In genomic region chr2:96407041-96407918, GRCh38 we compare ENCODE assay signal across 1 cellular context.
TF ChIP-seq lines count a peak whose summit lies in the region.

No MANE protein-coding gene starts in this region.

TF ChIP-seq in HepG2, 621 proteins besides CTCF, POLR2A, EP300 and RAD21 (continued from another document and continues in another):
- TF ChIP-seq ZBTB2 (CRISPR knock-in tag; IDR thresholded peaks at IDR 0.05; ENCODE audit: low read depth) (0 out of 2 replicates have a peak, but pooled peaks have one; percentile 31), PITX1 (CRISPR knock-in tag; IDR thresholded peaks at IDR 0.05) (peak; percentile 67; the same call in 1 of the 2 replicates), AHDC1 (CRISPR knock-in tag; IDR thresholded peaks at IDR 0.05; ENCODE audit: borderline replicate concordance) (peak; percentile 41; the same call in 1 of the 2 replicates), ZNF629 (CRISPR knock-in tag; conservative IDR thresholded peaks at IDR 0.05) (peak; percentile 37; the same call in 1 of the 2 replicates), KDM3A (CRISPR knock-in tag; IDR thresholded peaks at IDR 0.05; ENCODE audit: low read depth) (0 out of 2 replicates have a peak, but pooled peaks have one; percentile 48), TIGD3 (CRISPR knock-in tag; IDR thresholded peaks at IDR 0.05; ENCODE audit: borderline replicate concordance) (no peak), ERF (CRISPR knock-in tag; IDR thresholded peaks at IDR 0.05) (0 out of 2 replicates have a peak, but pooled peaks have one; percentile 23), RAD51 (IDR thresholded peaks at IDR 0.05; ENCODE audit: borderline replicate concordance) (no peak), RNF2 (conservative IDR thresholded peaks at IDR 0.05; ENCODE audit: low read depth) (peak; percentile 80), MYC (CRISPR knock-in tag; IDR thresholded peaks at IDR 0.05; ENCODE audit: borderline replicate concordance) (0 out of 2 replicates have a peak, but pooled peaks have one; percentile 51), NKX3-1 (CRISPR knock-in tag; IDR thresholded peaks at IDR 0.05) (no peak), HNF1B (CRISPR knock-in tag; IDR thresholded peaks at IDR 0.05) (peak; percentile 61; the same call in 1 of the 2 replicates), ZMAT3 (CRISPR knock-in tag; conservative IDR thresholded peaks at IDR 0.05) (no peak), ZMAT5 (CRISPR knock-in tag; IDR thresholded peaks at IDR 0.05; ENCODE audit: borderline replicate concordance, low read depth) (no peak), ZNF720 (CRISPR knock-in tag; IDR thresholded peaks at IDR 0.05) (no peak), ZNF772 (CRISPR knock-in tag; IDR thresholded peaks at IDR 0.05) (0 out of 2 replicates have a peak, but pooled peaks have one; percentile 29), CCAR2 (optimal IDR thresholded peaks at IDR 0.05; ENCODE audit: low read depth, low read length) (no peak), PAXIP1 (CRISPR knock-in tag; conservative IDR thresholded peaks at IDR 0.05) (0 out of 2 replicates have a peak, but pooled peaks have one; percentile 18), ZKSCAN5 (CRISPR knock-in tag; IDR thresholded peaks at IDR 0.05) (no peak), FOXO1 (CRISPR knock-in tag; IDR thresholded peaks at IDR 0.05) (peak; percentile 75), ZBED4 (CRISPR knock-in tag; IDR thresholded peaks at IDR 0.05; ENCODE audit: borderline replicate concordance) (peak; percentile 33; the same call in 1 of the 2 replicates), BORCS8-MEF2B (CRISPR knock-in tag; IDR thresholded peaks at IDR 0.05) (no peak), ZBTB38 (CRISPR knock-in tag; IDR thresholded peaks at IDR 0.05) (no peak), HOXA9 (CRISPR knock-in tag; IDR thresholded peaks at IDR 0.05; ENCODE audit: borderline replicate concordance) (no peak), DNMT3B (CRISPR knock-in tag; conservative IDR thresholded peaks at IDR 0.05) (no peak), SNRNP70 (IDR thresholded peaks at IDR 0.05; ENCODE audit: low read depth, low read length) (no peak), ZXDC (CRISPR knock-in tag; IDR thresholded peaks at IDR 0.05) (0 out of 2 replicates have a peak, but pooled peaks have one; percentile 67), KLF9 (CRISPR knock-in tag; IDR thresholded peaks at IDR 0.05; ENCODE audit: low read depth) (no peak), KLF6 (CRISPR knock-in tag; IDR thresholded peaks at IDR 0.05) (peak; percentile 38; the same call in 1 of the 2 replicates), GATAD2A (CRISPR knock-in tag; IDR thresholded peaks at IDR 0.05) (peak; percentile 54; the same call in 1 of the 2 replicates), SNAPC5 (CRISPR knock-in tag; IDR thresholded peaks at IDR 0.05; ENCODE audit: borderline replicate concordance) (no peak), NFYB (CRISPR knock-in tag; IDR thresholded peaks at IDR 0.05) (no peak), ATF1 (CRISPR knock-in tag; IDR thresholded peaks at IDR 0.05) (no peak), HMG20B (CRISPR knock-in tag; conservative IDR thresholded peaks at IDR 0.05) (no peak), IRF9 (CRISPR knock-in tag; IDR thresholded peaks at IDR 0.05; ENCODE audit: borderline replicate concordance) (no peak), ZNF17 (CRISPR knock-in tag; IDR thresholded peaks at IDR 0.05) (no peak), ZNF788 (CRISPR knock-in tag; IDR thresholded peaks at IDR 0.05; ENCODE audit: borderline replicate concordance) (peak; percentile 63; the same call in 1 of the 2 replicates)
